ENCODE assay signal across 21 cellular contexts in the genomic region with DNA sequence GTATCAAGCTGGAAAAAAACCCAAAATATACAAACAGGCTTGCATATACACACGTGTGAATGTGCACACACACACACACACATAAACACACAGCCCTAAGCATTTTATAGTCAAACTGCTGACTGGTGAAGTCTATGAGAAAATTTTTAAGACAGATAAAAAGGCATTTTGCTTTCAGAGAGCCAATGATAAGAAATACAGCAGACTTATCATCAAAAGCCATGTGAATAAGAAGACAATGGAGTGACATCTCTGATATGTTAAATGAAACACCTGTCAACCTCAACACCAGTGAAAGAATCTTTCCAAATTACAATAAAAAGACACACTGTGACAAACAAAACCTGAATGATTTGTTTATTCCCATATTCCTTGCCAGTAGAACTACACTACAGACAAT.
A peak's percentile ranks its signal among the peaks of the same experiment; 100 is the strongest.
DNase-seq lines count a peak whose midpoint lies in the region.
"Had no signal": no experiment of that assay in that cellular context is flagged by ENCODE, and none has a peak within 500 bp of the region (broad histone marks: within the 10 kb centered on the region; RNA-seq: fewer than 3 reads in every experiment).

No MANE protein-coding gene starts in this region.

- DNase-seq in NCI-H1436 (lab: John Stamatoyannopoulos, UW), result peak; percentile 4
- no peak for DNase-seq in NCI-H1436 treated with DMSO at 0.1 percent for 48 hours (lab: John Stamatoyannopoulos, UW)
- DNase-seq in ACHN, result peak; percentile 8
- DNase-seq in Kasumi-1 (lab: John Stamatoyannopoulos, UW), result peak; percentile 12 to 39
- DNase-seq in OCI-M1 (lab: John Stamatoyannopoulos, UW), result peak; percentile 19
- no peak for DNase-seq in NCI-H2227 treated with DMSO at 0.1 percent for 48 hours (lab: John Stamatoyannopoulos, UW)
- no peak for DNase-seq in COLO668 (lab: John Stamatoyannopoulos, UW; ENCODE audit: unreplicated experiment)
- no peak for DNase-seq in HUDEP-2 (lab: John Stamatoyannopoulos, UW; ENCODE audit: unreplicated experiment in 76 of 76)
- DNase-seq: activated CD4-positive, alpha-beta T cell treated with anti-CD3 and anti-CD28 coated beads for 48 hours; activated naive CD4-positive, alpha-beta T cell treated with anti-CD3 and anti-CD28 coated beads, Interleukin-2, amount 10 ng/mL, durations not matched to agents 7 days and 5 days; adrenal gland; body of pancreas; Calu3; dermis blood vessel endothelial cell; foreskin fibroblast; H9; NCI-H2029; ovary; PC-3; stimulated activated naive CD4-positive, alpha-beta T cell treated with Interleukin-2 at 50 U/mL for 16 hours; T-helper 9 cell had no signal

- in situ Hi-C loops in ACHN (cut with HindIII; ENCODE audit: low pct_ligation_motif_present, low pct_unique_long_range_greater_than_20kb, low sequenced_read_pairs), result no loop called here

Comparison
In these comparisons a context has a peak if more than half of its experiments do, and no peak if none do; other contexts are left out.
1. DNase-seq: peak in NCI-H1436 (single experiment), ACHN (single experiment), Kasumi-1 (2 of 2) and OCI-M1 (single experiment); none in NCI-H1436 treated with DMSO at 0.1 percent for 48 hours (single experiment), NCI-H2227 treated with DMSO at 0.1 percent for 48 hours (single experiment), COLO668 (single experiment) and HUDEP-2 (0 of 76).